In the genomic region with DNA sequence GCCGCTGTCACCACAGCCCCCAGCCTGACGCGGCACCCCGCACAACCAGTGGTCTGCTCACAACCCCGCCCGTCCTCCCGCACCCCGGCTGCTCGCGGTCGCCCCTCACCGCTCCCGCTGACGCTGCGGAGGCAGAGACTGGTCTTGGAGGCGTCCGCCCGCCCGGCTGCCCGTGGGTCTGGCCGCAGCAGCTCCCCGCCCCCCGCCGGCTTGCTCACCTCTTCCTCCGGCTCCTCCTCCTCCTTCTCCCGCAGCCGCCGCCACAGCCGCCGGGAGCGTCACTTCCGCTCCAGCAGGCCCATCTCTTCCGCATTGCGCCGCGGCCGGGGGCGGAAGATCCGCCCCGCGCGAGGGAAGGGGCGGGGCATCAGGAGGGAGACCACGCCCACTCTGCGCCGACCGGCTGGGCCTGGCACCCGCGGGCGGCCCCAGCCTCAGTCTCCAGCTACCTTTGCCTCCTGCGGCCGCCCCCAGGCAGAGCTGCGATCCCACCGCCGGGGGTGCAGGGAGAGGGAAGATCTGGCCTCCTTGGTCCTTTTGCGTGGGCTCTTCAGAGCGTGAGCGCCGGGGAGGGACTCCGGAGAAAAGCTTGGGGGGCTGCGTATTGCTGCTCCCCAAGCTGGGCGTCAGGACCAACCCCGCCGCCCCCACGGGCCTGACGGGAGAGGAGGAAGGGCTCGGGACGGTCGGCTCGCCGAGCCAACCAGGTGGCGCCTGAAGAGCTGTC, we compare ENCODE assay signal across 8 cellular contexts. TPM values are rescaled to one million over a fixed set of nuclear protein-coding genes. Genes with fewer than 3 reads are reported as not detected.
A peak's percentile ranks its signal among the peaks of the same experiment; 100 is the strongest.
DNase-seq lines count a peak whose midpoint lies in the region; ATAC-seq, FAIRE-seq and TF ChIP-seq lines count a peak whose summit lies in the region.

A gene with protein sequence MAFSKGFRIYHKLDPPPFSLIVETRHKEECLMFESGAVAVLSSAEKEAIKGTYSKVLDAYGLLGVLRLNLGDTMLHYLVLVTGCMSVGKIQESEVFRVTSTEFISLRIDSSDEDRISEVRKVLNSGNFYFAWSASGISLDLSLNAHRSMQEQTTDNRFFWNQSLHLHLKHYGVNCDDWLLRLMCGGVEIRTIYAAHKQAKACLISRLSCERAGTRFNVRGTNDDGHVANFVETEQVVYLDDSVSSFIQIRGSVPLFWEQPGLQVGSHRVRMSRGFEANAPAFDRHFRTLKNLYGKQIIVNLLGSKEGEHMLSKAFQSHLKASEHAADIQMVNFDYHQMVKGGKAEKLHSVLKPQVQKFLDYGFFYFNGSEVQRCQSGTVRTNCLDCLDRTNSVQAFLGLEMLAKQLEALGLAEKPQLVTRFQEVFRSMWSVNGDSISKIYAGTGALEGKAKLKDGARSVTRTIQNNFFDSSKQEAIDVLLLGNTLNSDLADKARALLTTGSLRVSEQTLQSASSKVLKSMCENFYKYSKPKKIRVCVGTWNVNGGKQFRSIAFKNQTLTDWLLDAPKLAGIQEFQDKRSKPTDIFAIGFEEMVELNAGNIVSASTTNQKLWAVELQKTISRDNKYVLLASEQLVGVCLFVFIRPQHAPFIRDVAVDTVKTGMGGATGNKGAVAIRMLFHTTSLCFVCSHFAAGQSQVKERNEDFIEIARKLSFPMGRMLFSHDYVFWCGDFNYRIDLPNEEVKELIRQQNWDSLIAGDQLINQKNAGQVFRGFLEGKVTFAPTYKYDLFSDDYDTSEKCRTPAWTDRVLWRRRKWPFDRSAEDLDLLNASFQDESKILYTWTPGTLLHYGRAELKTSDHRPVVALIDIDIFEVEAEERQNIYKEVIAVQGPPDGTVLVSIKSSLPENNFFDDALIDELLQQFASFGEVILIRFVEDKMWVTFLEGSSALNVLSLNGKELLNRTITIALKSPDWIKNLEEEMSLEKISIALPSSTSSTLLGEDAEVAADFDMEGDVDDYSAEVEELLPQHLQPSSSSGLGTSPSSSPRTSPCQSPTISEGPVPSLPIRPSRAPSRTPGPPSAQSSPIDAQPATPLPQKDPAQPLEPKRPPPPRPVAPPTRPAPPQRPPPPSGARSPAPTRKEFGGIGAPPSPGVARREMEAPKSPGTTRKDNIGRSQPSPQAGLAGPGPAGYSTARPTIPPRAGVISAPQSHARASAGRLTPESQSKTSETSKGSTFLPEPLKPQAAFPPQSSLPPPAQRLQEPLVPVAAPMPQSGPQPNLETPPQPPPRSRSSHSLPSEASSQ (N-terminal part only) (minus strand): TSS at position 286 of the 727 bp plus-strand sequence. CDS start 1,118 bp downstream, outside the sequence.

- TF ChIP-seq POLR2A in NB4 (IDR thresholded peaks at IDR 0.05; ENCODE audit: extremely low read depth, insufficient read length): peak; percentile 11

- no peaks in the 10 kb centered on the region for H3K27me3 ChIP-seq in GM06990 (replicated peaks; ENCODE audit: control insufficient read depth, insufficient read depth, low read length)

- CTCF ChIA-PET in activated naive CD4-positive, alpha-beta T cell treated with anti-CD3 and anti-CD28 coated beads for 36 hours (lab: Charles Lee): interaction anchor here (0.7 to 1.0 kb wide), 2 partner anchors 33 to 77 kb away, joined by 3 read pairs; no protein-coding TSS in a partner anchor

- no peaks in the 10 kb centered on the region for H3K27me3 Mint-ChIP-seq in activated naive CD4-positive, alpha-beta T cell treated with anti-CD3 and anti-CD28 coated beads for 36 hours (ENCODE audit: low read depth)

- no peaks in the 10 kb centered on the region for H3K9me3 Mint-ChIP-seq in activated naive CD4-positive, alpha-beta T cell treated with anti-CD3 and anti-CD28 coated beads for 36 hours

- TF ChIP-seq CTCF in GM06990 (IDR thresholded peaks at IDR 0.05; ENCODE audit: insufficient read depth, low read length, poor library complexity, severe bottlenecking) (no peak), NB4 (IDR thresholded peaks at IDR 0.05; ENCODE audit: low read depth, low read length) (no peak)

- DNase-seq in GM06990 (ENCODE audit: extremely low read depth, insufficient read length) (peak; percentile 96), NB4 (ENCODE audit: low read depth) (peak; percentile 96), SK-N-DZ (ENCODE audit: low spot score) (peak; percentile 92), frontal cortex (ENCODE audit: low spot score in 2 of 2) (peak; percentile 96 to 97), non-pigmented ciliary epithelial cell (ENCODE audit: low read depth) (peak; percentile 54), substantia nigra (lab: John Stamatoyannopoulos, UW) (peak; percentile 63 to 98 (median 91))
- DNase-seq in activated naive CD4-positive, alpha-beta T cell treated with anti-CD3 and anti-CD28 coated beads for 36 hours: peak; percentile 94

- ATAC-seq in HG02571 (IDR thresholded peaks at IDR 0.05; ENCODE audit: unreplicated experiment): peak; percentile 91

- H3K4me1 Mint-ChIP-seq in activated naive CD4-positive, alpha-beta T cell treated with anti-CD3 and anti-CD28 coated beads for 36 hours (ENCODE audit: low read depth): peaks cover 46% of the 10 kb centered on the region

- peak within 1 kb of the TSS; percentile 96 for H3K4me3 Mint-ChIP-seq in activated naive CD4-positive, alpha-beta T cell treated with anti-CD3 and anti-CD28 coated beads for 36 hours

- H3K4me3 ChIP-seq in GM06990 (replicated peaks; ENCODE audit: low read depth, low read length): peak within 1 kb of the TSS; percentile 69
- peak within 1 kb of the TSS; percentile 92 for H3K4me3 ChIP-seq in NB4 (ENCODE audit: low read depth, low read length)

- H3K36me3 ChIP-seq in GM06990 (ENCODE audit: control insufficient read depth, insufficient read depth, low read length): no peaks in the 10 kb centered on the region

- peak within 1 kb of the TSS; percentile 88 for H3K27ac Mint-ChIP-seq in activated naive CD4-positive, alpha-beta T cell treated with anti-CD3 and anti-CD28 coated beads for 36 hours

- peaks cover 10% of the 10 kb centered on the region for H3K36me3 Mint-ChIP-seq in activated naive CD4-positive, alpha-beta T cell treated with anti-CD3 and anti-CD28 coated beads for 36 hours (ENCODE audit: low read depth)

- H3K27ac ChIP-seq in substantia nigra (ENCODE audit: low read depth, low read length, poor library complexity, severe bottlenecking): peak within 1 kb of the TSS; percentile 91

- FAIRE-seq in frontal cortex (lab: Jason Lieb, UNC): no peak

- intact Hi-C loops in activated naive CD4-positive, alpha-beta T cell treated with anti-CD3 and anti-CD28 coated beads for 36 hours (cut with micrococcal nuclease): loop anchor here (1.0 to 5.0 kb wide), 10 partner anchors 44 to 914 kb away; a partner anchor contains a TSS

RNA-seq across cellular contexts. Expression of the gene that starts here (rescaled TPM):
- polyA plus RNA-seq in SK-N-DZ (2014; cell fraction: cytosol; rRNA removed): 2.1 and 5.2 TPM in 2 replicates
- polyA plus RNA-seq in SK-N-DZ (2014; cell fraction: nucleus; rRNA removed): 8.7 and 16.8 TPM in 2 replicates
- total RNA-seq in activated naive CD4-positive, alpha-beta T cell treated with anti-CD3 and anti-CD28 coated beads for 36 hours: 10 to 100 TPM in 1 of 2 experiments, 1 to 10 TPM in 1; 7.4 to 10.9 TPM
- 13.0 TPM for total RNA-seq in frontal cortex

Comparison
In these comparisons a context has a peak if more than half of its experiments do, and no peak if none do; other contexts are left out.
1. Peak in every context shown above with its lines: DNase-seq, ATAC-seq, H3K4me3 ChIP-seq and H3K27ac ChIP-seq.